1 cellular context compared by ENCODE assay signal in genomic region chr5:142210011-142210410, GRCh38.
A peak's percentile ranks its signal among the peaks of the same experiment; 100 is the strongest.
TF ChIP-seq lines count a peak whose summit lies in the region.

No MANE protein-coding gene starts in this region.

TF ChIP-seq in WTC11, 78 proteins besides CTCF, POLR2A, EP300 and RAD21 (continued from another document):
- no peak for TF ChIP-seq E2F4 (CRISPR knock-in tag; IDR thresholded peaks at IDR 0.05; ENCODE audit: borderline replicate concordance, low read depth)
- TF ChIP-seq, protein P1, sequence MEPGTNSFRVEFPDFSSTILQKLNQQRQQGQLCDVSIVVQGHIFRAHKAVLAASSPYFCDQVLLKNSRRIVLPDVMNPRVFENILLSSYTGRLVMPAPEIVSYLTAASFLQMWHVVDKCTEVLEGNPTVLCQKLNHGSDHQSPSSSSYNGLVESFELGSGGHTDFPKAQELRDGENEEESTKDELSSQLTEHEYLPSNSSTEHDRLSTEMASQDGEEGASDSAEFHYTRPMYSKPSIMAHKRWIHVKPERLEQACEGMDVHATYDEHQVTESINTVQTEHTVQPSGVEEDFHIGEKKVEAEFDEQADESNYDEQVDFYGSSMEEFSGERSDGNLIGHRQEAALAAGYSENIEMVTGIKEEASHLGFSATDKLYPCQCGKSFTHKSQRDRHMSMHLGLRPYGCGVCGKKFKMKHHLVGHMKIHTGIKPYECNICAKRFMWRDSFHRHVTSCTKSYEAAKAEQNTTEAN (CRISPR knock-in tag; IDR thresholded peaks at IDR 0.05) = no peak
- peak; percentile 97 for TF ChIP-seq ZNF121 (CRISPR knock-in tag; IDR thresholded peaks at IDR 0.05)
- no peak for TF ChIP-seq GTF2I (CRISPR knock-in tag; conservative IDR thresholded peaks at IDR 0.05)
- no peak for TF ChIP-seq NFATC4 (CRISPR knock-in tag; IDR thresholded peaks at IDR 0.05)
- no peak for TF ChIP-seq NFE2L1 (CRISPR knock-in tag; IDR thresholded peaks at IDR 0.05)
